Comparison of ENCODE assay signal across 1 cellular context in genomic region chr16:25031441-25032307, GRCh38.
TF ChIP-seq lines count a peak whose summit lies in the region.

No MANE protein-coding gene starts in this region.

TF ChIP-seq in GM23338, 12 proteins besides CTCF, POLR2A, EP300 and RAD21 (continued from another document):
- no peak for TF ChIP-seq ZNF462 (CRISPR knock-in tag; IDR thresholded peaks at IDR 0.05)
- no peak for TF ChIP-seq REST (IDR thresholded peaks at IDR 0.05; ENCODE audit: unreplicated experiment)
